In genomic region chr9:114662081-114662989, GRCh38 we compare ENCODE assay signal across 8 cellular contexts. TPM values are rescaled to one million over a fixed set of nuclear protein-coding genes. Genes with fewer than 3 reads are reported as not detected.
DNase-seq lines count a peak whose midpoint lies in the region; ATAC-seq and TF ChIP-seq lines count a peak whose summit lies in the region.

No MANE protein-coding gene starts in this region.

- DNase-seq in EH (ENCODE audit: low read depth), result peak; percentile 54
- DNase-seq in MG63, result peak; percentile 25
- DNase-seq in activated CD4-positive, alpha-beta T cell treated with anti-CD3 and anti-CD28 coated beads for 36 hours, result peak; percentile 80
- DNase-seq in choroid plexus epithelial cell (ENCODE audit: low read depth), result peak; percentile 52
- DNase-seq in medulla oblongata (ENCODE audit: extremely low spot score), result peak; percentile 70
- DNase-seq in stimulated activated CD8-positive, alpha-beta memory T cell treated with anti-CD3 and anti-CD28 coated beads, Interleukin-4, amount 100 ng/mL, for 4 hours (ENCODE audit: low read depth in 2 of 2, low spot score in 1 of 2), result peak; percentile 25 to 43
- no peak for DNase-seq in NCI-H128 (lab: John Stamatoyannopoulos, UW; ENCODE audit: unreplicated experiment)

- POLR2A ChIA-PET in activated CD4-positive, alpha-beta T cell treated with anti-CD3 and anti-CD28 coated beads for 36 hours (lab: Charles Lee), result no interaction called here

- CTCF ChIA-PET in activated CD4-positive, alpha-beta T cell treated with anti-CD3 and anti-CD28 coated beads for 36 hours (lab: Charles Lee), result interaction anchor here (0.7 to 5.7 kb wide), 14 partner anchors 8 to 352 kb away, joined by 3 to 33 read pairs (median 4); partner anchors contain the start of gene TEX48

- no peaks in the 10 kb centered on the region for H3K9me3 ChIP-seq in MG63

- H3K36me3 Mint-ChIP-seq in activated CD4-positive, alpha-beta T cell treated with anti-CD3 and anti-CD28 coated beads for 36 hours (ENCODE audit: low read depth), result no peaks in the 10 kb centered on the region

- peak; percentile 94 for TF ChIP-seq CTCF in choroid plexus epithelial cell (conservative IDR thresholded peaks at IDR 0.05; ENCODE audit: low read depth, low read length)

- peaks cover 9% of the 10 kb centered on the region for H3K4me1 Mint-ChIP-seq in activated CD4-positive, alpha-beta T cell treated with anti-CD3 and anti-CD28 coated beads for 36 hours

- peak; percentile 74 for ATAC-seq in GM21723 (IDR thresholded peaks at IDR 0.05; ENCODE audit: unreplicated experiment)
- ATAC-seq in activated CD4-positive, alpha-beta T cell treated with anti-CD3 and anti-CD28 coated beads for 36 hours, result peak; percentile 92

- no peaks in the 10 kb centered on the region for H3K27me3 ChIP-seq in MG63

- H3K27ac Mint-ChIP-seq in activated CD4-positive, alpha-beta T cell treated with anti-CD3 and anti-CD28 coated beads for 36 hours, result no peak overlapping the region

- H3K4me3 Mint-ChIP-seq in activated CD4-positive, alpha-beta T cell treated with anti-CD3 and anti-CD28 coated beads for 36 hours, result no peak overlapping the region

- H3K4me3 ChIP-seq in MG63 (no peak overlapping the region), choroid plexus epithelial cell (ENCODE audit: low read depth, low read length) (no peak overlapping the region)

- H3K36me3 ChIP-seq in MG63, result no peaks in the 10 kb centered on the region

- intact Hi-C loops in activated CD4-positive, alpha-beta T cell treated with anti-CD3 and anti-CD28 coated beads for 36 hours (cut with DNase I, micrococcal nuclease), result loop anchor here (1.0 to 5.0 kb wide), 3 partner anchors 352 to 865 kb away; no protein-coding TSS in a partner anchor

- H3K27me3 Mint-ChIP-seq in activated CD4-positive, alpha-beta T cell treated with anti-CD3 and anti-CD28 coated beads for 36 hours, result peaks cover 5% of the 10 kb centered on the region

- H3K9me3 Mint-ChIP-seq in activated CD4-positive, alpha-beta T cell treated with anti-CD3 and anti-CD28 coated beads for 36 hours (ENCODE audit: low read depth), result no peaks in the 10 kb centered on the region

RNA-seq across cellular contexts. Expression of gene TEX53, which starts 4.7 kb away (rescaled TPM):
- not detected in 2 replicates for total RNA-seq in MG63 (2014; rRNA removed; shearing (Covaris generic); ENCODE audit: low replicate concordance)
- total RNA-seq in activated CD4-positive, alpha-beta T cell treated with anti-CD3 and anti-CD28 coated beads for 36 hours, result not detected

RNA-seq across cellular contexts. Expression of gene TEX48, which starts 19.7 kb away (rescaled TPM):
- not detected in 2 replicates for total RNA-seq in MG63 (2014; rRNA removed; shearing (Covaris generic); ENCODE audit: low replicate concordance)
- under 1 TPM; 0.69 to 0.75 TPM for total RNA-seq in activated CD4-positive, alpha-beta T cell treated with anti-CD3 and anti-CD28 coated beads for 36 hours

RNA-seq across cellular contexts. Expression of gene TMEM268, which starts 51.2 kb away (rescaled TPM):
- 4.5 and 11.1 TPM in 2 replicates for total RNA-seq in MG63 (2014; rRNA removed; shearing (Covaris generic); ENCODE audit: low replicate concordance)
- total RNA-seq in activated CD4-positive, alpha-beta T cell treated with anti-CD3 and anti-CD28 coated beads for 36 hours, result 10 to 100 TPM; 23.3 to 29.4 TPM
